Comparison of ENCODE assay signal across 28 cellular contexts in the genomic region with DNA sequence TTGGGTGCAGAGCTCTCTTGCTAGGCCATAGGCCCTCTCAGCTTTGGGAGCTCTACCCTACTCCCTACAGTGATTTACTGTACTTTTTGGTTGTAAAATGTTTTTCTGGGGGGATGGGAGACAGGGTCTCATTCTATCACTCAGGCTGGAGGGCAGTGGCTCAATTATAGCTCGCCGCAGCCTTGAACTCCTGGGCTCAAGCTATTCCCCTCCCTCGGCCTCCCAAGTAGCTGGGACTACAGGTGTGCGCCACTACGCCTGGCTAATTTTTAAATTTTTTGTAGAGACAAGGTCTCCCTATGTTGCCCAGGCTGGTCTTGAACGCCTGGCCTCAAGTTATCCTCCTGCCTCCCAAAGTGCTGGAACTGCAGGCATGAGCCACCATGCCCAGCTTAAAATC.
"Had no signal": no experiment of that assay in that cellular context is flagged by ENCODE, and none has a peak within 500 bp of the region (broad histone marks: within the 10 kb centered on the region; RNA-seq: fewer than 3 reads in every experiment).

No MANE protein-coding gene starts in this region.

- ATAC-seq: activated naive CD8-positive, alpha-beta T cell treated with anti-CD3 and anti-CD28 coated beads, Interleukin-2, amount 50 U/mL, for 24 hours; stimulated activated naive B cell treated with anti-CD40 and anti-IgM and Interleukin-4, amounts not matched to agents 10 μg/mL and 1 μg/mL and 100 μg/mL, for 72 hours had no signal

- H3K27me3 ChIP-seq: sigmoid colon, stomach, upper lobe of right lung had no signal

- H3K4me3 Mint-ChIP-seq: activated CD4-positive, alpha-beta memory T cell treated with anti-CD3 and anti-CD28 coated beads for 36 hours; activated naive CD4-positive, alpha-beta T cell treated with anti-CD3 and anti-CD28 coated beads, Interleukin-2, amount 10 ng/mL, durations not matched to agents 7 days and 5 days; activated naive CD8-positive, alpha-beta T cell treated with anti-CD3 and anti-CD28 coated beads, Interleukin-2, amount 50 U/mL, for 24 hours; mesothelial cell of epicardium; stimulated activated naive B cell treated with anti-CD40 and anti-IgM and Interleukin-4, amounts not matched to agents 10 μg/mL and 1 μg/mL and 100 μg/mL, for 72 hours had no signal

- H3K36me3 Mint-ChIP-seq: activated CD4-positive, alpha-beta memory T cell treated with anti-CD3 and anti-CD28 coated beads for 36 hours; activated naive CD4-positive, alpha-beta T cell treated with anti-CD3 and anti-CD28 coated beads, Interleukin-2, amount 10 ng/mL, durations not matched to agents 7 days and 5 days; mesothelial cell of epicardium; naive B cell; stimulated activated naive B cell treated with anti-CD40 and anti-IgM and Interleukin-4, amounts not matched to agents 10 μg/mL and 1 μg/mL and 100 μg/mL, for 72 hours had no signal

- H3K27ac Mint-ChIP-seq: activated CD4-positive, alpha-beta memory T cell treated with anti-CD3 and anti-CD28 coated beads for 36 hours; activated naive CD4-positive, alpha-beta T cell treated with anti-CD3 and anti-CD28 coated beads, Interleukin-2, amount 10 ng/mL, durations not matched to agents 7 days and 5 days; activated naive CD8-positive, alpha-beta T cell treated with anti-CD3 and anti-CD28 coated beads, Interleukin-2, amount 50 U/mL, for 24 hours; mesothelial cell of epicardium; stimulated activated naive B cell treated with anti-CD40 and anti-IgM and Interleukin-4, amounts not matched to agents 10 μg/mL and 1 μg/mL and 100 μg/mL, for 72 hours had no signal

- H3K4me3 ChIP-seq: prostate gland, sigmoid colon, stomach, tibial artery, upper lobe of right lung had no signal

- H3K27me3 Mint-ChIP-seq: activated CD4-positive, alpha-beta memory T cell treated with anti-CD3 and anti-CD28 coated beads for 36 hours; activated naive CD8-positive, alpha-beta T cell treated with anti-CD3 and anti-CD28 coated beads, Interleukin-2, amount 50 U/mL, for 24 hours had no signal

- FAIRE-seq: frontal cortex, islet of Langerhans, small intestine had no signal

- DNase-seq: activated CD4-positive, alpha-beta memory T cell treated with anti-CD3 and anti-CD28 coated beads for 36 hours; activated CD4-positive, alpha-beta T cell treated with anti-CD3 and anti-CD28 coated beads for 48 hours; activated CD4-positive, CD25-positive, alpha-beta regulatory T cell; activated CD8-positive, alpha-beta memory T cell treated with anti-CD3 and anti-CD28 coated beads, Interleukin-2, amount 50 U/mL, for 4 hours; activated gamma-delta T cell; activated naive CD4-positive, alpha-beta T cell treated with anti-CD3 and anti-CD28 coated beads, Interleukin-2, amount 10 ng/mL, durations not matched to agents 7 days and 5 days; activated naive CD8-positive, alpha-beta T cell treated with anti-CD3 and anti-CD28 coated beads, Interleukin-2, amount 50 U/mL, for 24 hours; activated T-cell treated with anti-CD3 and anti-CD28 coated beads, Interleukin-2, amount 50 U/mL, for 1 hour; effector CD8-positive, alpha-beta T cell; left ventricle myocardium superior; mammary epithelial cell; naive B cell; retina; sigmoid colon; small intestine; stimulated activated CD4-positive, alpha-beta T cell treated with anti-CD3 and anti-CD28 coated beads, Interleukin-1b, Interleukin-23, amount 100 ng/mL, for 48 hours; stimulated activated CD4-positive, alpha-beta T cell treated with anti-CD3 and anti-CD28 coated beads, Interleukin-4, amount 100 ng/mL, for 4 hours; stimulated activated CD8-positive, alpha-beta memory T cell treated with anti-CD3 and anti-CD28 coated beads, Interleukin-4, amount 100 ng/mL, for 48 hours; stimulated activated naive B cell treated with anti-CD40 and anti-IgM and Interleukin-4, amounts not matched to agents 10 μg/mL and 1 μg/mL and 100 μg/mL, for 72 hours; stomach; T-helper 1 cell; upper lobe of right lung had no signal

- H3K4me1 ChIP-seq: prostate gland had no signal

- H3K9me3 ChIP-seq: neutrophil, prostate gland, sigmoid colon, stomach, tibial artery, upper lobe of right lung had no signal

- H3K36me3 ChIP-seq: neutrophil, prostate gland, sigmoid colon, stomach, tibial artery, upper lobe of right lung had no signal

- H3K27ac ChIP-seq: neutrophil, prostate gland, sigmoid colon, stomach, tibial artery, upper lobe of right lung had no signal

- H3K9me3 Mint-ChIP-seq: activated CD4-positive, alpha-beta memory T cell treated with anti-CD3 and anti-CD28 coated beads for 36 hours; activated naive CD4-positive, alpha-beta T cell treated with anti-CD3 and anti-CD28 coated beads, Interleukin-2, amount 10 ng/mL, durations not matched to agents 7 days and 5 days; activated naive CD8-positive, alpha-beta T cell treated with anti-CD3 and anti-CD28 coated beads, Interleukin-2, amount 50 U/mL, for 24 hours; mesothelial cell of epicardium; naive B cell; stimulated activated naive B cell treated with anti-CD40 and anti-IgM and Interleukin-4, amounts not matched to agents 10 μg/mL and 1 μg/mL and 100 μg/mL, for 72 hours had no signal
